17 cellular contexts compared by ENCODE assay signal in the genomic region with DNA sequence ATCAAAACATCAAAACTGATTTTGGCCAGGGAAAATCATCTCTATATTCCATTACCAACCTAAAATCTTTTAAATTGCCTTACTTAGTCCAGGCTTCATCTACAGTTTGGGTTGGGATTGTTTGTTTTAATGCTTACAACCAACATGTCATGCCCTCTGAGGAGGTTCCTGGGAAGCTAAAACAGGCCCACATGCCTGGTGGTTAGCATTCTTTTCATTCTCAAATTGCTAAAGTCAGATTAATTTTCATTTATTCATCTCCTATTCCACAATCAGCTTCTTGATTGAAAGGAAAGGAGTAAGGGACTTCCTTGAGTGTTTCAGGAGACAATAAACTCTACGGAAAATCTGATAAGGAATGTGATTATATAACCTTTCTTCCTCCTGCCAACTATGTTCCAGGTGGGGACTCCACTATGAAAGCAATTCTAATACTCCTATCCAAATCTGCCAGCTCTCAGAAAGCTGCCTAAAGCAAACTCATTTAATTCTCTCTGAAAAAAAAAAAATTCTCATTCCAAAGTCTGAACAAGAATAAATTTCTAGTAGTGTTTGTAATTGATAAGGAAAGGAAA. TPM values are rescaled to one million over a fixed set of nuclear protein-coding genes. Genes with fewer than 3 reads are reported as not detected.
A peak's percentile ranks its signal among the peaks of the same experiment; 100 is the strongest.
DNase-seq lines count a peak whose midpoint lies in the region; TF ChIP-seq lines count a peak whose summit lies in the region.
"Had no signal": no experiment of that assay in that cellular context is flagged by ENCODE, and none has a peak within 500 bp of the region (broad histone marks: within the 10 kb centered on the region; RNA-seq: fewer than 3 reads in every experiment).

No MANE protein-coding gene starts in this region.

- intact Hi-C loops in Calu3 (cut with micrococcal nuclease; ENCODE audit: unreplicated experiment), result loop anchor here (10.0 kb wide), 1 partner anchor 51 kb away; no protein-coding TSS in a partner anchor

- peak; percentile 81 for DNase-seq in EH (ENCODE audit: low read depth)
- DNase-seq in RPMI7951 (ENCODE audit: low read depth), result peak; percentile 10
- DNase-seq in dermis blood vessel endothelial cell, result peak; percentile 10
- no peak for DNase-seq in osteoblast (ENCODE audit: insufficient read length, low spot score, missing footprints)
- no peak for DNase-seq in Karpas-422
- no peak for DNase-seq in Calu3
- DNase-seq in stimulated activated naive CD4-positive, alpha-beta T cell treated with Interleukin-2 at 50 U/mL for 16 hours (lab: John Stamatoyannopoulos, UW), result no peak
- DNase-seq in Peyer's patch, result no peak
- DNase-seq: activated CD4-positive, CD25-positive, alpha-beta regulatory T cell treated with anti-CD3 and anti-CD28 coated beads, Interleukin-2, amount 50 U/mL, for 72 hours; effector CD8-positive, alpha-beta T cell; GF-D8; MG63; nephron progenitor cell had no signal

- H2AFZ ChIP-seq in osteoblast (ENCODE audit: low read length) (no peak overlapping the region), Karpas-422 (ENCODE audit: low read length) (no peak overlapping the region)

- H3K27ac ChIP-seq in osteoblast (ENCODE audit: low read depth, low read length), result peak overlapping the region; percentile 32
- no peak overlapping the region for H3K27ac ChIP-seq in Karpas-422 (ENCODE audit: low read length)
- no peak overlapping the region for H3K27ac ChIP-seq in Peyer's patch

- H3K27me3 ChIP-seq in osteoblast (ENCODE audit: insufficient read depth, low read length) (no peaks in the 10 kb centered on the region), Karpas-422 (ENCODE audit: low read length) (no peaks in the 10 kb centered on the region), Peyer's patch (no peaks in the 10 kb centered on the region)
- H3K27me3 ChIP-seq: ascending aorta, MG63 had no signal

- H3K79me2 ChIP-seq in osteoblast (ENCODE audit: insufficient read depth, low read length) (peaks cover 92% of the 10 kb centered on the region), Karpas-422 (ENCODE audit: low read length) (peaks cover 87% of the 10 kb centered on the region)

- H3K36me3 ChIP-seq in osteoblast (ENCODE audit: insufficient read depth, low read length), result no peaks in the 10 kb centered on the region
- no peaks in the 10 kb centered on the region for H3K36me3 ChIP-seq in Karpas-422 (ENCODE audit: insufficient read depth, low read length)
- no peaks in the 10 kb centered on the region for H3K36me3 ChIP-seq in Peyer's patch
- H3K36me3 ChIP-seq: ascending aorta, HAP-1 had no signal

- H3K9ac ChIP-seq in Karpas-422 (ENCODE audit: low read length), result no peak overlapping the region

- peaks cover 42% of the 10 kb centered on the region for H3K4me1 ChIP-seq in osteoblast (ENCODE audit: insufficient read depth, low read length)
- H3K4me1 ChIP-seq in Karpas-422 (ENCODE audit: low read length), result peaks cover 21% of the 10 kb centered on the region
- H3K4me1 ChIP-seq in Peyer's patch, result peaks cover 0 to 25% (median 0%) of the 10 kb centered on the region in 4 donors

- H3K36me3 Mint-ChIP-seq in Calu3 (ENCODE audit: insufficient read depth, unreplicated experiment), result no peaks in the 10 kb centered on the region

- no peak for TF ChIP-seq POLR2A in Peyer's patch (IDR thresholded peaks at IDR 0.05)

- peaks cover 58% of the 10 kb centered on the region for H3K4me1 Mint-ChIP-seq in Calu3 (ENCODE audit: low read depth, unreplicated experiment)

- BruUV-seq in Calu3 (replicated peaks; lab: Mats Ljungman, UMichigan), result no TSS peak

- CTCF ChIA-PET in Calu3 (lab: Charles Lee), result interaction anchor here (1.1 kb wide), 2 partner anchors 8 to 10 kb away, joined by 4 to 5 read pairs; no protein-coding TSS in a partner anchor

- no peaks in the 10 kb centered on the region for H3K9me3 Mint-ChIP-seq in Calu3 (ENCODE audit: low read depth, unreplicated experiment)
- H3K9me3 Mint-ChIP-seq: CD14-positive monocyte; nephron progenitor cell; stimulated activated naive CD8-positive, alpha-beta T cell treated with anti-CD3 and anti-CD28 coated beads, Interleukin-15, Interleukin-2, amounts not matched to agents 100 ng/mL and 50 ng/mL, for 24 hours had no signal

- H4K20me1 ChIP-seq in osteoblast (ENCODE audit: insufficient read depth, low read length), result peaks cover 67% of the 10 kb centered on the region
- peaks cover 39% of the 10 kb centered on the region for H4K20me1 ChIP-seq in Karpas-422 (ENCODE audit: insufficient read depth, low read depth, low read length)

- no peak for TF ChIP-seq CTCF in osteoblast (IDR thresholded peaks at IDR 0.05; ENCODE audit: extremely low read depth, low read depth, low read length)
- no peak for TF ChIP-seq CTCF in Calu3 (IDR thresholded peaks at IDR 0.05; ENCODE audit: unreplicated experiment)
- no peak for TF ChIP-seq CTCF in Peyer's patch (IDR thresholded peaks at IDR 0.05)

- no peak overlapping the region for H3K4me3 ChIP-seq in osteoblast (ENCODE audit: insufficient read depth, low read length)
- H3K4me3 ChIP-seq in Karpas-422 (ENCODE audit: low read length), result no peak overlapping the region
- H3K4me3 ChIP-seq in Peyer's patch, result no peak overlapping the region
- H3K4me3 ChIP-seq: ascending aorta, HAP-1, MG63 had no signal

- no peaks in the 10 kb centered on the region for H3K9me2 ChIP-seq in Karpas-422 (replicated peaks; ENCODE audit: insufficient read depth, low read length)

- no peak overlapping the region for H3K4me3 Mint-ChIP-seq in Calu3 (ENCODE audit: low read depth, unreplicated experiment)
- H3K4me3 Mint-ChIP-seq: CD14-positive monocyte; nephron progenitor cell; stimulated activated naive CD8-positive, alpha-beta T cell treated with anti-CD3 and anti-CD28 coated beads, Interleukin-15, Interleukin-2, amounts not matched to agents 100 ng/mL and 50 ng/mL, for 24 hours had no signal

- H3K27ac Mint-ChIP-seq in Calu3 (ENCODE audit: unreplicated experiment), result no peak overlapping the region
- H3K27ac Mint-ChIP-seq: CD14-positive monocyte; nephron progenitor cell; stimulated activated naive CD8-positive, alpha-beta T cell treated with anti-CD3 and anti-CD28 coated beads, Interleukin-15, Interleukin-2, amounts not matched to agents 100 ng/mL and 50 ng/mL, for 24 hours had no signal

- no peaks in the 10 kb centered on the region for H3K27me3 Mint-ChIP-seq in Calu3 (ENCODE audit: unreplicated experiment)
- H3K27me3 Mint-ChIP-seq: stimulated activated naive CD8-positive, alpha-beta T cell treated with anti-CD3 and anti-CD28 coated beads, Interleukin-15, Interleukin-2, amounts not matched to agents 100 ng/mL and 50 ng/mL, for 24 hours had no signal

- H3K9me3 ChIP-seq in osteoblast (ENCODE audit: low read depth, low read length), result no peaks in the 10 kb centered on the region
- H3K9me3 ChIP-seq in Karpas-422 (ENCODE audit: low read length), result no peaks in the 10 kb centered on the region
- H3K9me3 ChIP-seq in Peyer's patch, result no peaks in the 10 kb centered on the region
- H3K9me3 ChIP-seq: ascending aorta, HAP-1, MG63 had no signal

- peak overlapping the region; percentile 47 for H3K4me2 ChIP-seq in osteoblast (ENCODE audit: insufficient read depth, low read length)
- H3K4me2 ChIP-seq in Karpas-422 (ENCODE audit: low read depth, low read length, poor library complexity, severe bottlenecking), result no peak overlapping the region

RNA-seq across cellular contexts. Expression of a gene that starts 30.8 kb away (rescaled TPM):
- total RNA-seq in RPMI7951 (2014; rRNA removed; shearing (Covaris generic)), result 14.9 and 18.9 TPM in 2 replicates
- total RNA-seq in dermis blood vessel endothelial cell, result 33.1 and 41.4 TPM in 2 replicates
- total RNA-seq in osteoblast, result 29.8 and 34.0 TPM in 2 replicates
- total RNA-seq in Karpas-422 (2014; rRNA removed; shearing (Covaris generic); ENCODE audit: low replicate concordance), result 37.2 and 51.6 TPM in 2 replicates
- total RNA-seq in Calu3 (2022), result 47.4 and 54.1 TPM in 2 replicates
- total RNA-seq in Peyer's patch, result 10 to 100 TPM; 36.3 to 98.2 (median 78.1) TPM

Comparison
In these comparisons a context has a peak if more than half of its experiments do, and no peak if none do; other contexts are left out.
1. DNase-seq: peak in EH (single experiment), RPMI7951 (single experiment) and dermis blood vessel endothelial cell (single experiment); none in osteoblast (single experiment), Karpas-422 (single experiment), Calu3 (single experiment), stimulated activated naive CD4-positive, alpha-beta T cell treated with Interleukin-2 at 50 U/mL for 16 hours (single experiment) and Peyer's patch (0 of 3).